In genomic region chr3:169662215-169663070, GRCh38 we compare ENCODE assay signal across 8 cellular contexts. TPM values are rescaled to one million over a fixed set of nuclear protein-coding genes. Genes with fewer than 3 reads are reported as not detected.
DNase-seq lines count a peak whose midpoint lies in the region; ATAC-seq and TF ChIP-seq lines count a peak whose summit lies in the region.

No MANE protein-coding gene starts in this region.

- in situ Hi-C loops in T47D (cut with HindIII; ENCODE audit: low pct_unique_long_range_greater_than_20kb, low sequenced_read_pairs) = no loop called here

- no peaks in the 10 kb centered on the region for H3K9me2 ChIP-seq in DOHH2 (replicated peaks; ENCODE audit: control insufficient read depth, low read length)

- DNase-seq in Peyer's patch = peak in 2 of 3 donors; percentile 68 to 80
- DNase-seq in T47D (ENCODE audit: low read depth in 1 of 2, low spot score in 1 of 2) = peak; percentile 92 to 94
- peak in 2 of 3 donors; percentile 19 to 22 for DNase-seq in immature natural killer cell
- DNase-seq in GOT3 (lab: John Stamatoyannopoulos, UW) = no peak

- ATAC-seq in GM21528 (IDR thresholded peaks at IDR 0.05; ENCODE audit: low FRiP score, unreplicated experiment) = peak; percentile 50

- H3K4me3 Mint-ChIP-seq in immature natural killer cell = peak overlapping the region; percentile 49 to 88 (median 84)

- no peaks in the 10 kb centered on the region for H3F3A ChIP-seq in DOHH2 (ENCODE audit: control insufficient read depth, insufficient read depth)

- H3K4me1 ChIP-seq in DOHH2 (ENCODE audit: control insufficient read depth, low read length) = peaks cover 31% of the 10 kb centered on the region
- peaks cover 59% of the 10 kb centered on the region for H3K4me1 ChIP-seq in HUES64 (ENCODE audit: insufficient read depth, low read length)
- H3K4me1 ChIP-seq in Peyer's patch = peaks cover 0 to 37% (median 14%) of the 10 kb centered on the region in 4 donors
- peaks cover 21 to 30% (median 25%) of the 10 kb centered on the region in 3 donors for H3K4me1 ChIP-seq in skeletal muscle tissue (ENCODE audit: control insufficient read depth in 3 of 3, insufficient read depth in 3 of 3, low read length in 3 of 3)

- peaks cover 0 to 2% (median 0%) of the 10 kb centered on the region in 6 donors for H3K9me3 Mint-ChIP-seq in immature natural killer cell

- H3K9ac ChIP-seq in HUES64 (ENCODE audit: low read depth, low read length) = peak overlapping the region; percentile 42; the same call in 1 of the 2 replicates
- H3K9ac ChIP-seq in skeletal muscle tissue (ENCODE audit: low read depth in 1 of 3, low read length in 3 of 3) = peak overlapping the region; percentile 62 to 70 (median 70)

- H3K36me3 ChIP-seq in DOHH2 (ENCODE audit: control insufficient read depth, low read length) (no peaks in the 10 kb centered on the region), HUES64 (ENCODE audit: insufficient read depth, low read length) (no peaks in the 10 kb centered on the region), Peyer's patch (no peaks in the 10 kb centered on the region), skeletal muscle tissue (ENCODE audit: control insufficient read depth in 3 of 3, insufficient read depth in 3 of 3, low read length in 3 of 3) (no peaks in the 10 kb centered on the region)

- TF ChIP-seq POLR2A in Peyer's patch (IDR thresholded peaks at IDR 0.05) = no peak

- TF ChIP-seq CTCF in DOHH2 (IDR thresholded peaks at IDR 0.05; ENCODE audit: low read depth, low read length, poor library complexity, severe bottlenecking) = peak; percentile 32
- TF ChIP-seq CTCF in Peyer's patch (IDR thresholded peaks at IDR 0.05) = peak in 4 of 6 experiments; percentile 37 to 62 (median 48)

- peaks cover 39 to 55% of the 10 kb centered on the region in 2 donors for H3K4me1 Mint-ChIP-seq in immature natural killer cell

- no peak overlapping the region for H3K27ac Mint-ChIP-seq in immature natural killer cell

- H3K4me3 ChIP-seq in DOHH2 (ENCODE audit: low read length) = peak overlapping the region; percentile 60
- H3K4me3 ChIP-seq in HUES64 (ENCODE audit: low read length) = peak overlapping the region; percentile 74
- H3K4me3 ChIP-seq in Peyer's patch = peak overlapping the region; percentile 44 to 79 (median 59)
- H3K4me3 ChIP-seq in skeletal muscle tissue (ENCODE audit: low read length in 3 of 3) = peak overlapping the region; percentile 74 to 79 (median 77)

- H3K27ac ChIP-seq in DOHH2 (ENCODE audit: low read depth, low read length) (no peak overlapping the region), HUES64 (ENCODE audit: low read depth, low read length) (no peak overlapping the region), Peyer's patch (peak overlapping the region in 3 of 4 donors; percentile 31 to 80 (median 61)), skeletal muscle tissue (ENCODE audit: low read depth, low read length) (peak overlapping the region; percentile 64)

- H3K9me3 ChIP-seq in DOHH2 (ENCODE audit: control insufficient read depth, insufficient read depth, low read length) (no peaks in the 10 kb centered on the region), HUES64 (ENCODE audit: insufficient read depth, low read depth, low read length) (no peaks in the 10 kb centered on the region), Peyer's patch (peaks cover 0 to 5% (median 0%) of the 10 kb centered on the region in 4 donors), skeletal muscle tissue (ENCODE audit: control insufficient read depth in 3 of 3, low read length in 3 of 3) (no peaks in the 10 kb centered on the region)

- H4K20me1 ChIP-seq in DOHH2 (ENCODE audit: control insufficient read depth, insufficient read depth, low read depth, low read length) = no peaks in the 10 kb centered on the region

- peaks cover 95% of the 10 kb centered on the region for H3K27me3 ChIP-seq in DOHH2 (ENCODE audit: control insufficient read depth, low read length)
- peaks cover 89% of the 10 kb centered on the region for H3K27me3 ChIP-seq in HUES64 (ENCODE audit: insufficient read depth, low read length)
- peaks cover 0 to 68% of the 10 kb centered on the region in 2 donors for H3K27me3 ChIP-seq in Peyer's patch
- peaks cover 76 to 84% (median 82%) of the 10 kb centered on the region in 3 donors for H3K27me3 ChIP-seq in skeletal muscle tissue (ENCODE audit: control insufficient read depth in 3 of 3, insufficient read depth in 3 of 3, low read length in 3 of 3)

- H3K79me2 ChIP-seq in DOHH2 (ENCODE audit: control insufficient read depth, low read length) = no peaks in the 10 kb centered on the region

- H3K4me2 ChIP-seq in DOHH2 (ENCODE audit: low read length) = peak overlapping the region; percentile 63

- H3K27me3 Mint-ChIP-seq in immature natural killer cell (ENCODE audit: low read depth in 3 of 3) = peaks cover 42 to 57% (median 44%) of the 10 kb centered on the region in 3 donors

- H3K36me3 Mint-ChIP-seq in immature natural killer cell = peaks cover 0 to 3% (median 3%) of the 10 kb centered on the region in 3 donors

- WGBS in HUES64 = under 1% methylated on average over 70 of the region's 82 CpGs

RNA-seq across cellular contexts. Expression of gene MECOM, which starts 1.1 kb away (rescaled TPM):
- 3.0 TPM for polyA plus RNA-seq in HUES64 (2013, experiment 1 of 2)
- polyA plus RNA-seq in HUES64 (2013, experiment 2 of 2) = 3.2 TPM
- 10 to 100 TPM; 19.1 to 55.4 (median 37.9) TPM for total RNA-seq in Peyer's patch
- not detected for polyA plus RNA-seq in immature natural killer cell
- total RNA-seq in skeletal muscle tissue = 16.2 TPM

Comparison
In these comparisons a context has a peak if more than half of its experiments do, and no peak if none do; other contexts are left out.
1. H3K27ac ChIP-seq: peak in Peyer's patch (3 of 4) and skeletal muscle tissue (single experiment); none in DOHH2 (single experiment) and HUES64 (single experiment).
2. Peak in every context shown above with its lines, with median percentiles within 50 percentile points of each other: H3K4me3 ChIP-seq.